Comparison of ENCODE assay signal across 17 cellular contexts in the genomic region with DNA sequence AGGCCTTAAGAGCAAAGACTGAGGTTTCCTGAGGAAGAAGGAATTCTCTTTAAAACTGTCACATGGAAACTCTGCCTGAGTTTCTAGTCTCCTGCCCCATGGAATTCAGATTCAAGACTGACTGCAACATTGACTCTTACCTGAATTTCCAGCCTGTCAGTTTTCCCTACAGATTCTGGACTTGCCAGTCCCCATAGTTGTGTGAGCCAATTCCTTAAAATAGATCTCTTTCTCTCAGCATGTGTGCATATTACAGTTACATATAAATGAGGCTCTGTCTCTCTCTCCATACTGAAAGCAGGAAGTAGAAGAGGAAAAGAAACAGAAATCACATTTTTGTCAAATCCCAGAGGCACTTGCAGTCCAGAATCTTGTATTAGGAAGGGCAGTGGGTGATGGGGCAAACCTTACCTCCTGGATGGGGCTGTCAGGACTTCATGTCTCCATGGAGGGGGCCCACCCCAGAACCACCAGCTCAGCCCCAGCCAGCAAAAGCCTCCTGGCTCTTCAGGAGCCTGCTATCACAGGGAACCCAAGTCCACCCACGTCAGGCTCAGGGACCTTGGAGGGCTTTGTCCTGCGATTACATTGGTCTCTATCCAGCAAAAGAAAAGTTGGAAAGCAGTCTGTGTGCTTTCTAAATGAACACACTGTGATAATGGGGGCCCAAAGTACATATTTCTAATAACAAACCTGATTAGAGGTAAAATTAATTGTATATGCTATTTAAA. TPM values are rescaled to one million over a fixed set of nuclear protein-coding genes. Genes with fewer than 3 reads are reported as not detected.
DNase-seq lines count a peak whose midpoint lies in the region; ATAC-seq and TF ChIP-seq lines count a peak whose summit lies in the region.
"Had no signal": no experiment of that assay in that cellular context is flagged by ENCODE, and none has a peak within 500 bp of the region (broad histone marks: within the 10 kb centered on the region; RNA-seq: fewer than 3 reads in every experiment).

No MANE protein-coding gene starts in this region.

- H3K4me3 ChIP-seq in BLaER1 (no peak overlapping the region), body of pancreas (no peak overlapping the region), skeletal muscle satellite cell (ENCODE audit: low read length) (no peak overlapping the region)
- H3K4me3 ChIP-seq in effector memory CD4-positive, alpha-beta T cell (ENCODE audit: insufficient read depth, low read depth, low read length, poor library complexity, severe bottlenecking) = no peak overlapping the region

- H3K36me3 ChIP-seq in BLaER1 (no peaks in the 10 kb centered on the region), body of pancreas (replicated peaks in 1 of 2; ENCODE audit: insufficient read depth in 1 of 2, low read depth in 2 of 2) (no peaks in the 10 kb centered on the region), skeletal muscle satellite cell (ENCODE audit: insufficient read depth, low read length) (no peaks in the 10 kb centered on the region)
- H3K36me3 ChIP-seq in effector memory CD4-positive, alpha-beta T cell (ENCODE audit: control insufficient read depth, insufficient read depth, low read length) = no peaks in the 10 kb centered on the region

- H3K27ac ChIP-seq in BLaER1 (no peak overlapping the region), body of pancreas (peak overlapping the region in 3 of 4 donors; percentile 18 to 65 (median 25))
- no peak overlapping the region for H3K27ac ChIP-seq in effector memory CD4-positive, alpha-beta T cell (ENCODE audit: insufficient read depth, low read length, poor library complexity, severe bottlenecking)

- H3K27me3 ChIP-seq in BLaER1 = no peaks in the 10 kb centered on the region
- no peaks in the 10 kb centered on the region for H3K27me3 ChIP-seq in body of pancreas
- H3K27me3 ChIP-seq in skeletal muscle satellite cell (ENCODE audit: control insufficient read depth, insufficient read depth, low read length) = no peaks in the 10 kb centered on the region
- no peaks in the 10 kb centered on the region for H3K27me3 ChIP-seq in effector memory CD4-positive, alpha-beta T cell (replicated peaks; ENCODE audit: control insufficient read depth, insufficient read depth, low read length, poor library complexity, severe bottlenecking)

- DNase-seq in body of pancreas (peak in 2 of 4 donors; percentile 6 to 33), kidney tubule cell (ENCODE audit: low spot score) (peak; percentile 23), SIG-M5 treated with dmso at 0.1 percent for 504 hours (lab: John Stamatoyannopoulos, UW; ENCODE audit: unreplicated experiment) (no peak), NCI-H187 (lab: John Stamatoyannopoulos, UW) (no peak)
- DNase-seq in effector memory CD4-positive, alpha-beta T cell = no peak
- DNase-seq: DMS53; MV-4-11; NCI-H1417 treated with DMSO at 0.1 percent for 48 hours; NCI-H226; NCI-H69; NK-92 treated with Interleukin-12 subunit alpha and Interleukin-12 subunit beta, amount 100 ng/mL, for 24 hours; OCI-M1; RPMI8226 had no signal

- intact Hi-C loops in body of pancreas (cut with DNase I) = no loop called here

- no peaks in the 10 kb centered on the region for H4K20me1 ChIP-seq in BLaER1

- peaks cover 9% of the 10 kb centered on the region for H3K4me1 ChIP-seq in BLaER1
- H3K4me1 ChIP-seq in body of pancreas = peaks cover 18% of the 10 kb centered on the region
- peaks cover 32% of the 10 kb centered on the region for H3K4me1 ChIP-seq in skeletal muscle satellite cell (ENCODE audit: control insufficient read depth, insufficient read depth, low read length)
- no peaks in the 10 kb centered on the region for H3K4me1 ChIP-seq in effector memory CD4-positive, alpha-beta T cell (ENCODE audit: control insufficient read depth, insufficient read depth, low read length, poor library complexity, severe bottlenecking)

- WGBS in body of pancreas, 2 donors = 11 to 15% methylated on average over 2 of the region's 2 CpGs

- ATAC-seq in body of pancreas (peak; percentile 72), HG03196 (IDR thresholded peaks at IDR 0.05; ENCODE audit: unreplicated experiment) (no peak)

- no peak for TF ChIP-seq CTCF in body of pancreas (IDR thresholded peaks at IDR 0.05)

- H3K4me2 ChIP-seq in BLaER1 = peak overlapping the region; percentile 32
- H3K4me2 ChIP-seq in skeletal muscle satellite cell (ENCODE audit: low read length) = peak overlapping the region; percentile 19

- H3K9me3 ChIP-seq in BLaER1 (no peaks in the 10 kb centered on the region), body of pancreas (no peaks in the 10 kb centered on the region), skeletal muscle satellite cell (replicated peaks; ENCODE audit: low read length) (no peaks in the 10 kb centered on the region)
- no peaks in the 10 kb centered on the region for H3K9me3 ChIP-seq in effector memory CD4-positive, alpha-beta T cell (ENCODE audit: control insufficient read depth, low read length)

- TF ChIP-seq POLR2A in body of pancreas (IDR thresholded peaks at IDR 0.05) = no peak

- no peak overlapping the region for H3K9ac ChIP-seq in BLaER1
- no peak overlapping the region for H3K9ac ChIP-seq in skeletal muscle satellite cell (ENCODE audit: low read depth, low read length)

RNA-seq across cellular contexts. Expression of gene GOLGA8J, which starts 18.8 kb away (rescaled TPM):
- not detected for total RNA-seq in body of pancreas
- under 0.01 TPM in 1 of 2 replicates, not detected in the other for total RNA-seq in skeletal muscle satellite cell (2012; rRNA removed)
- total RNA-seq: HT1080 had no signal

Comparison
In these comparisons a context has a peak if more than half of its experiments do, and no peak if none do; other contexts are left out.
1. H3K27ac ChIP-seq: peak in body of pancreas (3 of 4); none in BLaER1 (single experiment) and effector memory CD4-positive, alpha-beta T cell (single experiment).